ENCODE assay signal across 25 cellular contexts in the genomic region with DNA sequence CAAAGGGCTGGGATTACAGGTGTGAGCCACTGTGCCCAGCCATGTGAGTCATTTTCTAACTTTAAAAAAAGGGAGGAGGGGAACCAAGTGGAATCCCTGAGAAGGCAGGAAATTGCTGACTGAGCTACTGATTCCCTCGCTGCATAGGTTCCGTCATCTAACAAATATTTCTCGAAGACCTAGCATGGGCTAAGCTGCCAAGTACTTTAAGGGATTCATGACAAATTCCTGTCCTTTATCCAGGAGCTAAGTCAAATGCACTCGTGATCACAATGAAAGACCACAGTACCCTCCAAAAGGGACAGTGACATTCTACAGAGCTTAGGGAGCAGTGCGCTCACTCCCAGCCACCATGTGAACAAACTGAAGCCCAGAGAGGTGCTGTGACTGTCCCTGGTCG.
"Had no signal": no experiment of that assay in that cellular context is flagged by ENCODE, and none has a peak within 500 bp of the region (broad histone marks: within the 10 kb centered on the region; RNA-seq: fewer than 3 reads in every experiment).

No MANE protein-coding gene starts in this region.

- H3K27ac ChIP-seq: epithelial cell of prostate, esophagus squamous epithelium, pancreas, prostate gland, stomach, thyroid gland, upper lobe of left lung had no signal

- FAIRE-seq: colon, endometrium, islet of Langerhans, pancreas had no signal

- H3K4me2 ChIP-seq: smooth muscle cell had no signal

- H3K27me3 ChIP-seq: thyroid gland, upper lobe of left lung had no signal

- H3K36me3 ChIP-seq: esophagus squamous epithelium, pancreas, prostate gland, stomach, thyroid gland, upper lobe of left lung had no signal

- H3K4me1 ChIP-seq: esophagus squamous epithelium, pancreas, prostate gland, stomach, thyroid gland, upper lobe of left lung had no signal

- H3K4me3 ChIP-seq: esophagus squamous epithelium, pancreas, prostate gland, smooth muscle cell, stomach, thyroid gland, upper lobe of left lung had no signal

- DNase-seq: activated CD4-positive, alpha-beta T cell treated with anti-CD3 and anti-CD28 coated beads for 4 hours; activated CD4-positive, alpha-beta T cell treated with anti-CD3 and anti-CD28 coated beads, Interleukin-2, amount 50 U/mL, for 4 hours; activated effector memory CD4-positive, alpha-beta T cell treated with Interleukin-2 at 50 U/mL for 16 hours; activated naive CD4-positive, alpha-beta T cell treated with Interleukin-2 at 50 U/mL for 16 hours; anterior cingulate cortex; effector CD8-positive, alpha-beta T cell; esophagus squamous epithelium; foreskin melanocyte; glutamatergic neuron; left ventricle myocardium superior; midbrain; naive thymus-derived CD4-positive, alpha-beta T cell; pancreas; retina; stimulated activated CD4-positive, alpha-beta T cell treated with anti-CD3 and anti-CD28 coated beads, Interleukin-2, amount 100 ng/mL, for 24 hours; stimulated activated naive B cell treated with anti-CD40 and anti-IgM and Interleukin-4, amounts not matched to agents 10 μg/mL and 1 μg/mL and 100 μg/mL, for 72 hours; stomach; thyroid gland; upper lobe of left lung had no signal

- ATAC-seq: left ventricle myocardium superior; naive thymus-derived CD4-positive, alpha-beta T cell; pancreas; stimulated activated naive B cell treated with anti-CD40 and anti-IgM and Interleukin-4, amounts not matched to agents 10 μg/mL and 1 μg/mL and 100 μg/mL, for 72 hours had no signal

- H3K9me3 ChIP-seq: pancreas, prostate gland, thyroid gland had no signal
